In the genomic region with DNA sequence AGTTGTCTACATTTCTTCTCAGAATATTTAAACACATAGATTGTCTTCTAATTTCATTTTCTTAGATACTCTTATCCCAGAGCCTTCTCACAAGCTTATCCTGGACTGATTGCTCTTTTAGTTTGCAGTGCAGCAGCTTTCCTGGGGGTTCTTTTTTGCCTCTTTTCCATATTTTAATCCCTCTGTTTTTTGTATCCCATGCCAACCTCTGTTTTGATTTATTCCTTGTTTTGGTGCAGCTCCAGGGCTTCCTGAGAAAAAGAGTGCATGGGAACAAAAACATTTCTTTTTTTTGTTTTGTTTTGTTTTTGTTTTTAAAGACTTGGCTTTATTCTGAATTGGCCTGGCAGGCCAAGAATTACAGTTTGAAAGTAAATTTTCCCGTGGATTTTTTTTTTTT, we compare ENCODE assay signal across 15 cellular contexts. TPM values are rescaled to one million over a fixed set of nuclear protein-coding genes. Genes with fewer than 3 reads are reported as not detected.
DNase-seq lines count a peak whose midpoint lies in the region; ATAC-seq, FAIRE-seq and TF ChIP-seq lines count a peak whose summit lies in the region.
"Had no signal": no experiment of that assay in that cellular context is flagged by ENCODE, and none has a peak within 500 bp of the region (broad histone marks: within the 10 kb centered on the region; RNA-seq: fewer than 3 reads in every experiment).

No MANE protein-coding gene starts in this region.

- no peak for TF ChIP-seq POLR2A in endothelial cell of umbilical vein (IDR thresholded peaks at IDR 0.05; ENCODE audit: low read depth, low read length)

- H3K27ac Mint-ChIP-seq in WTC11 = peak overlapping the region; percentile 42
- peak overlapping the region; percentile 40 for H3K27ac Mint-ChIP-seq in stimulated activated memory B cell treated with anti-CD40 and anti-IgM and Interleukin-4, amounts not matched to agents 10 μg/mL and 1 μg/mL and 100 μg/mL, for 72 hours

- no peak for TF ChIP-seq CTCF in HEK293 (tag by site-specific recombination; IDR thresholded peaks at IDR 0.05)
- no peak for TF ChIP-seq CTCF in WTC11 (IDR thresholded peaks at IDR 0.05)
- no peak for TF ChIP-seq CTCF in endothelial cell of umbilical vein (IDR thresholded peaks at IDR 0.05; ENCODE audit: extremely low read depth in 1 of 2, insufficient read depth in 1 of 2, low read depth in 1 of 2, low read length in 2 of 2)

- H3K9ac ChIP-seq in endothelial cell of umbilical vein (replicated peaks; ENCODE audit: extremely low read depth, insufficient read depth, low read length) = no peak overlapping the region

- no peak for FAIRE-seq in endothelial cell of umbilical vein (lab: Jason Lieb, UNC)

- no peaks in the 10 kb centered on the region for H3K9me1 ChIP-seq in endothelial cell of umbilical vein (replicated peaks; ENCODE audit: control insufficient read depth, extremely low read depth, insufficient read depth, low read length)

- H2AFZ ChIP-seq in endothelial cell of umbilical vein (ENCODE audit: low read depth, low read length) = no peak overlapping the region

- POLR2A ChIA-PET in HEK293 (lab: Yijun Ruan, JAX) = no interaction called here
- POLR2A ChIA-PET in WTC11 (lab: Charles Lee) = interaction anchor here (0.6 kb wide), 1 partner anchor 12 kb away, joined by 3 read pairs; no protein-coding TSS in a partner anchor
- POLR2A ChIA-PET in endothelial cell of umbilical vein (lab: Charles Lee) = no interaction called here

- intact Hi-C loops in endothelial cell of umbilical vein (cut with micrococcal nuclease) = no loop called here

- H3K4me3 Mint-ChIP-seq in WTC11 = no peak overlapping the region
- H3K4me3 Mint-ChIP-seq in stimulated activated memory B cell treated with anti-CD40 and anti-IgM and Interleukin-4, amounts not matched to agents 10 μg/mL and 1 μg/mL and 100 μg/mL, for 72 hours = no peak overlapping the region

- H3K4me1 Mint-ChIP-seq in WTC11 = peaks cover 13% of the 10 kb centered on the region
- peaks cover 14% of the 10 kb centered on the region for H3K4me1 Mint-ChIP-seq in stimulated activated memory B cell treated with anti-CD40 and anti-IgM and Interleukin-4, amounts not matched to agents 10 μg/mL and 1 μg/mL and 100 μg/mL, for 72 hours

- no peak overlapping the region for H3K4me3 ChIP-seq in HEK293 (ENCODE audit: low read depth, low read length)
- no peak overlapping the region for H3K4me3 ChIP-seq in endothelial cell of umbilical vein (replicated peaks in 1 of 3; ENCODE audit: insufficient read depth in 1 of 3, low read depth in 1 of 3, low read length in 3 of 3)
- H3K4me3 ChIP-seq: MG63 had no signal

- no peaks in the 10 kb centered on the region for H3K9me3 Mint-ChIP-seq in WTC11
- no peaks in the 10 kb centered on the region for H3K9me3 Mint-ChIP-seq in stimulated activated memory B cell treated with anti-CD40 and anti-IgM and Interleukin-4, amounts not matched to agents 10 μg/mL and 1 μg/mL and 100 μg/mL, for 72 hours

- H3K27ac ChIP-seq in HEK293 (ENCODE audit: extremely low read depth, low read depth, low read length) = no peak overlapping the region
- no peak overlapping the region for H3K27ac ChIP-seq in endothelial cell of umbilical vein (ENCODE audit: insufficient read depth, low read depth, low read length)
- H3K27ac ChIP-seq: C4-2B, HL-60 had no signal

- BruUV-seq in endothelial cell of umbilical vein (replicated peaks; lab: Mats Ljungman, UMichigan) = no TSS peak

- CTCF ChIA-PET in HEK293 (lab: Yijun Ruan, JAX) = interaction anchor here (0.7 kb wide), 1 partner anchor 126 kb away, joined by 3 read pairs; no protein-coding TSS in a partner anchor
- CTCF ChIA-PET in WTC11 (lab: Charles Lee) = no interaction called here
- CTCF ChIA-PET in endothelial cell of umbilical vein (lab: Charles Lee) = interaction anchor here (0.9 to 1.8 kb wide), 4 partner anchors 8 to 96 kb away, joined by 3 to 7 read pairs (median 5); no protein-coding TSS in a partner anchor

- no peak for DNase-seq in WTC11 (ENCODE audit: low spot score)
- DNase-seq in endothelial cell of umbilical vein (ENCODE audit: low read depth, low spot score) = peak; percentile 83
- DNase-seq in NCI-H510A treated with DMSO at 0.1 percent for 48 hours (lab: John Stamatoyannopoulos, UW) = no peak
- DNase-seq in AG08395 (ENCODE audit: low spot score) = no peak
- no peak for DNase-seq in anterior cingulate cortex (lab: John Stamatoyannopoulos, UW)
- DNase-seq: Caco-2, KBM-7, MG63, NCI-H1092 treated with DMSO at 0.1 percent for 48 hours, NCI-H1694 treated with DMSO at 0.1 percent for 48 hours, NCI-H446 had no signal

- no peak overlapping the region for H3K4me2 ChIP-seq in endothelial cell of umbilical vein (ENCODE audit: insufficient read depth, low read length)

- peaks cover 7% of the 10 kb centered on the region for H3K36me3 Mint-ChIP-seq in WTC11
- H3K36me3 Mint-ChIP-seq in stimulated activated memory B cell treated with anti-CD40 and anti-IgM and Interleukin-4, amounts not matched to agents 10 μg/mL and 1 μg/mL and 100 μg/mL, for 72 hours = peaks cover 68% of the 10 kb centered on the region

- no peaks in the 10 kb centered on the region for H4K20me1 ChIP-seq in endothelial cell of umbilical vein (replicated peaks; ENCODE audit: control insufficient read depth, extremely low read depth, insufficient read depth, low read length)

- H3K27me3 Mint-ChIP-seq in WTC11 (ENCODE audit: low read depth) = no peaks in the 10 kb centered on the region
- H3K27me3 Mint-ChIP-seq in stimulated activated memory B cell treated with anti-CD40 and anti-IgM and Interleukin-4, amounts not matched to agents 10 μg/mL and 1 μg/mL and 100 μg/mL, for 72 hours = no peaks in the 10 kb centered on the region

- H3K27me3 ChIP-seq in endothelial cell of umbilical vein (ENCODE audit: control insufficient read depth in 2 of 2, insufficient read depth in 2 of 2, low read length in 2 of 2) = no peaks in the 10 kb centered on the region
- H3K27me3 ChIP-seq: MG63 had no signal

- H3K4me1 ChIP-seq in HEK293 (ENCODE audit: control insufficient read depth, insufficient read depth, low read length) = no peaks in the 10 kb centered on the region
- H3K4me1 ChIP-seq in endothelial cell of umbilical vein (ENCODE audit: control insufficient read depth, extremely low read depth, insufficient read depth, low read length) = no peaks in the 10 kb centered on the region

- H3K9me3 ChIP-seq in HEK293 (ENCODE audit: control insufficient read depth, insufficient read depth, low read depth, low read length) (no peaks in the 10 kb centered on the region), endothelial cell of umbilical vein (replicated peaks; ENCODE audit: control insufficient read depth, insufficient read depth, low read length) (no peaks in the 10 kb centered on the region)
- H3K9me3 ChIP-seq: Caco-2, MG63 had no signal

- no peak for ATAC-seq in WTC11
- no peak for ATAC-seq in stimulated activated memory B cell treated with anti-CD40 and anti-IgM and Interleukin-4, amounts not matched to agents 10 μg/mL and 1 μg/mL and 100 μg/mL, for 72 hours

- H3K79me2 ChIP-seq in endothelial cell of umbilical vein (ENCODE audit: control insufficient read depth, insufficient read depth, low read length) = peaks cover 8% of the 10 kb centered on the region

- dilution Hi-C loops in endothelial cell of umbilical vein (cut with MboI; ENCODE audit: extremely low pct_ligation_motif_present, low sequenced_read_pairs) = no loop called here

- H3K36me3 ChIP-seq in HEK293 (ENCODE audit: control insufficient read depth in 2 of 2, insufficient read depth in 1 of 2, low read length in 2 of 2) = peaks cover 30 to 41% of the 10 kb centered on the region in 2 experiments
- no peaks in the 10 kb centered on the region for H3K36me3 ChIP-seq in endothelial cell of umbilical vein (ENCODE audit: control insufficient read depth in 2 of 2, extremely low read depth in 1 of 2, insufficient read depth in 2 of 2, low read length in 2 of 2)

TF ChIP-seq in HEK293, 187 proteins besides CTCF, POLR2A, EP300 and RAD21 (continues in another document):
- TF ChIP-seq ZNF157 (tag by site-specific recombination; IDR thresholded peaks at IDR 0.05) (no peak), ZNF530 (tag by site-specific recombination; IDR thresholded peaks at IDR 0.05; ENCODE audit: low read depth) (no peak), FEZF1 (tag by site-specific recombination; IDR thresholded peaks at IDR 0.05) (peak; percentile 24; the same call in 1 of the 2 replicates), GLI2 (tag by site-specific recombination; IDR thresholded peaks at IDR 0.05; ENCODE audit: borderline replicate concordance, low read depth) (no peak)

TF ChIP-seq in WTC11, 78 proteins besides CTCF, POLR2A, EP300 and RAD21:
- no peak for TF ChIP-seq JAZF1 (CRISPR knock-in tag; IDR thresholded peaks at IDR 0.05)
- TF ChIP-seq RELA (CRISPR knock-in tag; IDR thresholded peaks at IDR 0.05; ENCODE audit: borderline replicate concordance) = no peak
- no peak for TF ChIP-seq ZNF671 (CRISPR knock-in tag; IDR thresholded peaks at IDR 0.05)
- no peak for TF ChIP-seq ZNF138 (CRISPR knock-in tag; conservative IDR thresholded peaks at IDR 0.05)
- no peak for TF ChIP-seq SP1 (CRISPR knock-in tag; conservative IDR thresholded peaks at IDR 0.05)
- no peak for TF ChIP-seq FOXP1 (CRISPR knock-in tag; IDR thresholded peaks at IDR 0.05; ENCODE audit: borderline replicate concordance)
- TF ChIP-seq KAT7 (CRISPR knock-in tag; IDR thresholded peaks at IDR 0.05; ENCODE audit: borderline replicate concordance) = no peak

TF ChIP-seq in endothelial cell of umbilical vein, 7 proteins besides CTCF, POLR2A, EP300 and RAD21 (continues in another document):
- TF ChIP-seq POLR2AphosphoS5 (IDR thresholded peaks at IDR 0.05; ENCODE audit: insufficient read depth, low read depth, low read length) = no peak
- no peak for TF ChIP-seq GATA2 (IDR thresholded peaks at IDR 0.05; ENCODE audit: insufficient read depth, insufficient read length, low read depth, low read length)
- TF ChIP-seq MYC (IDR thresholded peaks at IDR 0.05; ENCODE audit: low read depth, low read length) = no peak
- TF ChIP-seq JUN (IDR thresholded peaks at IDR 0.05; ENCODE audit: borderline replicate concordance, insufficient read depth, insufficient read length, low read depth) = no peak
- no peak for TF ChIP-seq FOS (IDR thresholded peaks at IDR 0.05; ENCODE audit: borderline replicate concordance, insufficient read depth, low read length)
- TF ChIP-seq, protein P1, sequence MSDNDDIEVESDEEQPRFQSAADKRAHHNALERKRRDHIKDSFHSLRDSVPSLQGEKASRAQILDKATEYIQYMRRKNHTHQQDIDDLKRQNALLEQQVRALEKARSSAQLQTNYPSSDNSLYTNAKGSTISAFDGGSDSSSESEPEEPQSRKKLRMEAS (IDR thresholded peaks at IDR 0.05; ENCODE audit: insufficient read depth, insufficient read length) = no peak

RNA-seq across cellular contexts. Expression of a gene that starts 36.8 kb away (rescaled TPM):
- total RNA-seq in WTC11 (2021) (34.8 to 37.8 TPM (median 36.8 TPM) in 3 replicates), endothelial cell of umbilical vein (29.6 and 32.7 TPM in 2 replicates)
- 8.3 and 11.7 TPM in 2 replicates for polyA plus RNA-seq in endothelial cell of umbilical vein
- 12.7 and 13.0 TPM in 2 replicates for polyA plus RNA-seq in endothelial cell of umbilical vein (2011; cell fraction: cytosol; rRNA removed)
- 31.7 and 38.5 TPM in 2 replicates for polyA plus RNA-seq in endothelial cell of umbilical vein (2011; cell fraction: nucleus; rRNA removed)
- polyA plus RNA-seq in endothelial cell of umbilical vein (2012) = 25.6 and 29.0 TPM in 2 replicates
- polyA minus RNA-seq in endothelial cell of umbilical vein = 16.3 and 23.9 TPM in 2 replicates
- 19.2 TPM for polyA minus RNA-seq in endothelial cell of umbilical vein (2011; cell fraction: cytosol; rRNA and poly(A)+ RNA removed)
- 34.9 and 49.5 TPM in 2 replicates for polyA minus RNA-seq in endothelial cell of umbilical vein (2011; cell fraction: nucleus; rRNA and poly(A)+ RNA removed)
